ENCODE assay signal across 8 cellular contexts in the genomic region with DNA sequence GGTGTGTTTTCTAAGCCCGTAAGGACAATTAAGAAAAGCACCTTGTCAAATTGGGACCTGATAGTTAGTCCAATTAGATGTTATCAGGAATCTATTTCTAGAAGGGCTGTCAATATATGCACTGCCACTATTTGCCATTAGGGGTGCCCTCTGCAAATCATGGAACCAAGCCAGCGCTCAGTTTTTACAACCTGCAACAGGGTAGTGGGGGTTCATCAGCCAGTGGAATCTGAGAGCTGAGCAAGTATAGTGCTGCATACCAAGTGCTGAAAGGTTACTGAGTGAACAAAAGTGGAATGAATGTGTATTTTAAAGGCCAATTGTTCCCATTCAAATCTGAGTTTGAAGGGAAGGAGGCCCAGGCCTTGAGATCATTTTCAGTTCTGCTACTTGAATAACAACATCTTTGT. TPM values are rescaled to one million over a fixed set of nuclear protein-coding genes. Genes with fewer than 3 reads are reported as not detected.
DNase-seq lines count a peak whose midpoint lies in the region; ATAC-seq and TF ChIP-seq lines count a peak whose summit lies in the region.

No MANE protein-coding gene starts in this region.

- H3K4me1 ChIP-seq in psoas muscle = no peaks in the 10 kb centered on the region

- H3K36me3 ChIP-seq in H7 (replicated peaks; ENCODE audit: control insufficient read depth, insufficient read depth, low read length) (peaks cover 3% of the 10 kb centered on the region; the same call in 1 of the 2 replicates), psoas muscle (ENCODE audit: insufficient read depth in 1 of 2, low read depth in 1 of 2) (no peaks in the 10 kb centered on the region)

- no peak overlapping the region for H3K27ac ChIP-seq in psoas muscle

- H3K27me3 ChIP-seq in H7 (ENCODE audit: control insufficient read depth, insufficient read depth, low read length) = no peaks in the 10 kb centered on the region
- no peaks in the 10 kb centered on the region for H3K27me3 ChIP-seq in psoas muscle (ENCODE audit: insufficient read depth in 3 of 3, low read length in 2 of 3)

- peak; percentile 50 for DNase-seq in COR-L47 (lab: John Stamatoyannopoulos, UW)
- peak; percentile 71 for DNase-seq in H7
- DNase-seq in NCI-H2227 treated with DMSO at 0.1 percent for 48 hours (lab: John Stamatoyannopoulos, UW) = peak; percentile 45
- peak; percentile 27 for DNase-seq in activated T-cell treated with anti-CD3 and anti-CD28 coated beads, Interleukin-2, amount 50 U/mL, for 1 hour
- DNase-seq in fibroblast of mammary gland (ENCODE audit: low read depth) = peak; percentile 42
- DNase-seq in psoas muscle = no peak
- DNase-seq in SHP77 treated with DMSO at 0.1 percent for 48 hours (lab: John Stamatoyannopoulos, UW) = no peak

- WGBS in psoas muscle, 3 donors = 65 to 68% (median 68%) methylated on average over 2 of the region's 2 CpGs

- TF ChIP-seq CTCF in fibroblast of mammary gland (conservative IDR thresholded peaks at IDR 0.05; ENCODE audit: control insufficient read depth, insufficient read depth, low read depth, low read length) (peak; percentile 68), psoas muscle (IDR thresholded peaks at IDR 0.05) (peak; percentile 33)

- intact Hi-C loops in psoas muscle (cut with DNase I) = no loop called here

- H3K4me3 ChIP-seq in H7 (ENCODE audit: insufficient read depth, low read depth, low read length) = no peak overlapping the region
- H3K4me3 ChIP-seq in fibroblast of mammary gland (ENCODE audit: control insufficient read depth, low read depth, low read length) = no peak overlapping the region
- H3K4me3 ChIP-seq in psoas muscle = no peak overlapping the region

- no peaks in the 10 kb centered on the region for H3K9me3 ChIP-seq in psoas muscle

- ATAC-seq in psoas muscle (no peak), GM18511 (IDR thresholded peaks at IDR 0.05; ENCODE audit: unreplicated experiment) (no peak)

RNA-seq across cellular contexts. Expression of gene PRR11, which starts 10.4 kb away (rescaled TPM):
- 26.4 and 28.1 TPM in 2 replicates for total RNA-seq in H7 (2014; rRNA removed; shearing (Covaris generic))
- 1 to 10 TPM in 1 of 4 donors, under 1 TPM in 3; 0.34 to 1.0 (median 0.62) TPM for total RNA-seq in psoas muscle
- 1 to 10 TPM in 1 of 3 donors, under 1 TPM in 2; 0.28 to 2.3 (median 0.44) TPM for polyA plus RNA-seq in psoas muscle

RNA-seq across cellular contexts. Expression of gene SKA2, which starts 11.0 kb away (rescaled TPM):
- 48.8 and 51.2 TPM in 2 replicates for total RNA-seq in H7 (2014; rRNA removed; shearing (Covaris generic))
- 10 to 100 TPM in 3 of 4 donors, 1 to 10 TPM in 1; 7.2 to 17.1 (median 11.2) TPM for total RNA-seq in psoas muscle
- 10 to 100 TPM in 2 of 3 donors, 1 to 10 TPM in 1; 9.2 to 15.5 (median 11.5) TPM for polyA plus RNA-seq in psoas muscle

RNA-seq across cellular contexts. Expression of gene SMG8, which starts 43.9 kb away (rescaled TPM):
- 20.0 and 25.9 TPM in 2 replicates for total RNA-seq in H7 (2014; rRNA removed; shearing (Covaris generic))
- total RNA-seq in psoas muscle = 10 to 100 TPM in 2 of 4 donors, 1 to 10 TPM in 2; 7.7 to 11.5 (median 9.8) TPM
- polyA plus RNA-seq in psoas muscle = 10 to 100 TPM in 1 of 3 donors, 1 to 10 TPM in 2; 6.0 to 11.7 (median 6.2) TPM

RNA-seq across cellular contexts. Expression of gene GDPD1, which starts 54.4 kb away (rescaled TPM):
- 3.1 and 4.3 TPM in 2 replicates for total RNA-seq in H7 (2014; rRNA removed; shearing (Covaris generic))
- 1 to 10 TPM in 2 of 4 donors, under 1 TPM in 2; 0.25 to 1.8 (median 1.3) TPM for total RNA-seq in psoas muscle
- 1 to 10 TPM in 1 of 3 donors, under 1 TPM in 2; 0.40 to 2.3 (median 0.90) TPM for polyA plus RNA-seq in psoas muscle

RNA-seq across cellular contexts. Expression of gene TRIM37, which starts 59.3 kb away (rescaled TPM):
- 61.4 and 73.3 TPM in 2 replicates for total RNA-seq in H7 (2014; rRNA removed; shearing (Covaris generic))
- total RNA-seq in psoas muscle = 10 to 100 TPM; 12.1 to 16.2 (median 14.7) TPM
- polyA plus RNA-seq in psoas muscle = 10 to 100 TPM in 1 of 3 donors, 1 to 10 TPM in 2; 6.8 to 17.6 (median 9.5) TPM

Comparison
In these comparisons a context has a peak if more than half of its experiments do, and no peak if none do; other contexts are left out.
1. DNase-seq: peak in COR-L47 (single experiment), H7 (single experiment), NCI-H2227 treated with DMSO at 0.1 percent for 48 hours (single experiment), activated T-cell treated with anti-CD3 and anti-CD28 coated beads, Interleukin-2, amount 50 U/mL, for 1 hour (single experiment) and fibroblast of mammary gland (single experiment); none in psoas muscle (0 of 2) and SHP77 treated with DMSO at 0.1 percent for 48 hours (single experiment).
2. RNA of gene PRR11, which starts 10.4 kb away (total RNA-seq): 26.4 to 28.1 TPM in H7; 0.34 to 1.0 TPM in psoas muscle; every median in the first group is over 10 times any median in the second.